ENCODE assay signal across 8 cellular contexts in genomic region chr19:8831373-8831772, GRCh38. TPM values are rescaled to one million over a fixed set of nuclear protein-coding genes. Genes with fewer than 3 reads are reported as not detected.
A peak's percentile ranks its signal among the peaks of the same experiment; 100 is the strongest.
DNase-seq lines count a peak whose midpoint lies in the region; ATAC-seq and TF ChIP-seq lines count a peak whose summit lies in the region.

No MANE protein-coding gene starts in this region.

- no peak overlapping the region for H3K18ac ChIP-seq in mesendoderm (ENCODE audit: low read length)

- H3K9me3 ChIP-seq in left ventricle myocardium inferior (replicated peaks) = no peaks in the 10 kb centered on the region

- H4K5ac ChIP-seq in mesendoderm (ENCODE audit: low read length) = no peak overlapping the region

- no peak overlapping the region for H3K56ac ChIP-seq in mesendoderm (ENCODE audit: low read length)

- H2AK5ac ChIP-seq in mesendoderm (ENCODE audit: low read length) = no peak overlapping the region

- H3K79me1 ChIP-seq in mesendoderm (ENCODE audit: low read length) = no peaks in the 10 kb centered on the region

- H3K4me1 ChIP-seq in left ventricle myocardium inferior (peaks cover 20% of the 10 kb centered on the region), mesendoderm (ENCODE audit: control insufficient read depth, low read depth, low read length) (no peaks in the 10 kb centered on the region), urinary bladder (ENCODE audit: insufficient read depth) (peaks cover 1% of the 10 kb centered on the region)

- H3K4me3 ChIP-seq in left ventricle myocardium inferior = peak overlapping the region; percentile 94
- H3K4me3 ChIP-seq in astrocyte of the spinal cord (ENCODE audit: low read depth, low read length) = peak overlapping the region; percentile 73
- no peak overlapping the region for H3K4me3 ChIP-seq in mesendoderm (ENCODE audit: low read length)
- peak overlapping the region; percentile 87 for H3K4me3 ChIP-seq in urinary bladder (ENCODE audit: low read depth, low read length)

- H3K27ac ChIP-seq in left ventricle myocardium inferior (replicated peaks) (peak overlapping the region; percentile 99), mesendoderm (ENCODE audit: low read depth, low read length) (no peak overlapping the region), urinary bladder (ENCODE audit: low read depth) (no peak overlapping the region)

- no peak overlapping the region for H3K4ac ChIP-seq in mesendoderm (ENCODE audit: low read depth, low read length)

- peak overlapping the region; percentile 62 for H3K4me2 ChIP-seq in mesendoderm (ENCODE audit: low read length)

- H2BK120ac ChIP-seq in mesendoderm (ENCODE audit: low read depth, low read length) = no peak overlapping the region

- no peak overlapping the region for H4K8ac ChIP-seq in mesendoderm (ENCODE audit: low read depth, low read length)

- H3K9ac ChIP-seq in mesendoderm (ENCODE audit: low read length) = peak overlapping the region; percentile 83

- ATAC-seq in omental fat pad (ENCODE audit: low FRiP score) (no peak), GM18858 (IDR thresholded peaks at IDR 0.05; ENCODE audit: unreplicated experiment) (no peak)

- intact Hi-C loops in left ventricle myocardium inferior (cut with micrococcal nuclease) = no loop called here
- intact Hi-C loops in cardiac septum (cut with DNase I) = no loop called here

- no peak overlapping the region for H3K23ac ChIP-seq in mesendoderm (ENCODE audit: low read length)

- no peaks in the 10 kb centered on the region for H3K27me3 ChIP-seq in left ventricle myocardium inferior (ENCODE audit: low read depth)
- H3K27me3 ChIP-seq in mesendoderm (ENCODE audit: insufficient read depth, low read length, poor library complexity) = no peaks in the 10 kb centered on the region

- peaks cover 35% of the 10 kb centered on the region for H3K36me3 ChIP-seq in left ventricle myocardium inferior
- no peaks in the 10 kb centered on the region for H3K36me3 ChIP-seq in mesendoderm (ENCODE audit: control insufficient read depth, insufficient read depth, low read length)
- H3K36me3 ChIP-seq in urinary bladder (ENCODE audit: insufficient read depth) = no peaks in the 10 kb centered on the region

- no peak for TF ChIP-seq CTCF in left ventricle myocardium inferior (IDR thresholded peaks at IDR 0.05; ENCODE audit: borderline replicate concordance)
- TF ChIP-seq CTCF in astrocyte of the spinal cord (IDR thresholded peaks at IDR 0.05; ENCODE audit: low read depth, low read length) = no peak
- TF ChIP-seq CTCF in omental fat pad (IDR thresholded peaks at IDR 0.05) = no peak

- H3K79me2 ChIP-seq in mesendoderm (ENCODE audit: control insufficient read depth, insufficient read depth, low read length) = no peaks in the 10 kb centered on the region

- in situ Hi-C loops in astrocyte of the spinal cord (cut with HindIII; ENCODE audit: low sequenced_read_pairs) = no loop called here

- H2BK5ac ChIP-seq in mesendoderm (ENCODE audit: low read length) = no peak overlapping the region

- WGBS in mesendoderm (ENCODE audit: extremely low coverage, insufficient coverage, low lambda C conversion rate) = no CpG with 5 or more reads among the region's 6 CpGs
- WGBS in urinary bladder = 52% methylated on average over 6 of the region's 6 CpGs

- no peak overlapping the region for H2BK15ac ChIP-seq in mesendoderm (replicated peaks; ENCODE audit: low read depth)

- DNase-seq in left ventricle myocardium inferior (no peak), cardiac septum (ENCODE audit: low spot score) (no peak), astrocyte of the spinal cord (ENCODE audit: low read depth, low spot score) (no peak), mesendoderm (no peak), islet precursor cell (no peak), omental fat pad (ENCODE audit: low spot score) (no peak)

RNA-seq across cellular contexts. Expression of gene ZNF558, which starts 0.7 kb away (rescaled TPM):
- total RNA-seq in left ventricle myocardium inferior (10.8 TPM), cardiac septum (11.7 TPM), urinary bladder (36.0 TPM), omental fat pad (10 to 100 TPM; 16.1 to 34.8 (median 23.4) TPM)
- polyA plus RNA-seq in mesendoderm (2013, experiment 1 of 2) = 7.6 TPM
- polyA plus RNA-seq in mesendoderm (2013, experiment 2 of 2) = 7.5 TPM
- polyA plus RNA-seq in urinary bladder = 24.9 TPM

RNA-seq across cellular contexts. Expression of gene MBD3L1, which starts 0.8 kb away (rescaled TPM):
- total RNA-seq in left ventricle myocardium inferior (not detected), cardiac septum (not detected), urinary bladder (not detected), omental fat pad (not detected)
- polyA plus RNA-seq in mesendoderm (2013, experiment 1 of 2) = not detected
- polyA plus RNA-seq in mesendoderm (2013, experiment 2 of 2) = not detected
- polyA plus RNA-seq in urinary bladder = not detected
